20 cellular contexts compared by ENCODE assay signal in the genomic region with DNA sequence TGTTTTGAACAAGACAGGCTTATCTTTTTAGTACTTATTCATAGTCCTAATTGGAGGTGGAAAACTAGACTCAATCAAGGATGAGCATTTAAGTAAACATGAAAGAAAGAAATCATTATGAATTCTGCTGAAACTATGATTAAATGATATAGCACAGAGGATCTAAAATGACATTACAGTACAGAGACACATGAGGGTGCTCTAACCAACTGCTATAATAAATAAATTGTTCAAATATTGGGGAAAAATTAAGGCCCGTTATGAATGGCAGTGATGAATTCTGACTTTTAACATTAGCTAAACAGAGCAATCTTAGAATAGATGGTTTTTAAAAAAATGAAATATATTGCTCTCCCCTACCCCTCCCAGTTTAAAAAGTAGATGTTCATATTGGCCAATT. TPM values are rescaled to one million over a fixed set of nuclear protein-coding genes. Genes with fewer than 3 reads are reported as not detected.
DNase-seq lines count a peak whose midpoint lies in the region; TF ChIP-seq lines count a peak whose summit lies in the region.
"Had no signal": no experiment of that assay in that cellular context is flagged by ENCODE, and none has a peak within 500 bp of the region (broad histone marks: within the 10 kb centered on the region; RNA-seq: fewer than 3 reads in every experiment).

No MANE protein-coding gene starts in this region.

- no peaks in the 10 kb centered on the region for H4K20me1 ChIP-seq in osteoblast (ENCODE audit: insufficient read depth, low read length)

- H3K4me1 ChIP-seq in osteoblast (ENCODE audit: insufficient read depth, low read length) = no peaks in the 10 kb centered on the region
- H3K4me1 ChIP-seq: left ventricle myocardium inferior, transverse colon had no signal

- H3K36me3 ChIP-seq in osteoblast (ENCODE audit: insufficient read depth, low read length) = no peaks in the 10 kb centered on the region
- H3K36me3 ChIP-seq: left ventricle myocardium inferior, transverse colon, WERI-Rb-1 had no signal

- no peaks in the 10 kb centered on the region for H3K9me3 ChIP-seq in osteoblast (ENCODE audit: low read depth, low read length)
- H3K9me3 ChIP-seq: left ventricle myocardium inferior, transverse colon had no signal

- H3K27me3 ChIP-seq in osteoblast (ENCODE audit: insufficient read depth, low read length) = peaks cover 33% of the 10 kb centered on the region
- H3K27me3 ChIP-seq: transverse colon had no signal

- no peaks in the 10 kb centered on the region for H3K79me2 ChIP-seq in osteoblast (ENCODE audit: insufficient read depth, low read length)

- DNase-seq in ELR (ENCODE audit: low read depth) (peak; percentile 10), OCI-M1 (lab: John Stamatoyannopoulos, UW) (peak; percentile 11), choroid plexus epithelial cell (ENCODE audit: low read depth) (peak; percentile 41), osteoblast (ENCODE audit: insufficient read length, low spot score, missing footprints) (no peak), NCI-H2029 treated with DMSO at 0.1 percent for 48 hours (lab: John Stamatoyannopoulos, UW) (no peak), D341Med (ENCODE audit: low spot score) (no peak), NOMO-1 (lab: John Stamatoyannopoulos, UW; ENCODE audit: unreplicated experiment in 2 of 2) (no peak), GOT3 (lab: John Stamatoyannopoulos, UW) (no peak)
- DNase-seq: activated naive CD4-positive, alpha-beta T cell treated with Interleukin-2 at 50 U/mL for 16 hours; CD4-positive, alpha-beta T cell; central memory CD4-positive, alpha-beta T cell; left ventricle myocardium inferior; naive thymus-derived CD4-positive, alpha-beta T cell; NCI-H1436 treated with DMSO at 0.1 percent for 48 hours; NCI-H69; retina; stimulated activated CD4-positive, alpha-beta T cell treated with anti-CD3 and anti-CD28 coated beads, Interleukin-2, amount 100 ng/mL, for 24 hours; transverse colon; WERI-Rb-1 had no signal

- no peak overlapping the region for H2AFZ ChIP-seq in osteoblast (ENCODE audit: low read length)
- H2AFZ ChIP-seq: GM23338 had no signal

- H3K4me3 ChIP-seq in choroid plexus epithelial cell (ENCODE audit: low read depth, low read length) = no peak overlapping the region
- no peak overlapping the region for H3K4me3 ChIP-seq in osteoblast (ENCODE audit: insufficient read depth, low read length)
- H3K4me3 ChIP-seq: GM23338, left ventricle myocardium inferior, transverse colon had no signal

- TF ChIP-seq CTCF in choroid plexus epithelial cell (conservative IDR thresholded peaks at IDR 0.05; ENCODE audit: low read depth, low read length) (no peak), osteoblast (IDR thresholded peaks at IDR 0.05; ENCODE audit: extremely low read depth, low read depth, low read length) (peak; percentile 28)

- no peak overlapping the region for H3K27ac ChIP-seq in osteoblast (ENCODE audit: low read depth, low read length)
- H3K27ac ChIP-seq: left ventricle myocardium inferior, transverse colon, WERI-Rb-1 had no signal

- H3K4me2 ChIP-seq in osteoblast (ENCODE audit: insufficient read depth, low read length) = no peak overlapping the region
- H3K4me2 ChIP-seq: GM23338 had no signal

RNA-seq across cellular contexts. Expression of a gene that starts 10.3 kb away (rescaled TPM):
- total RNA-seq in osteoblast = under 0.01 TPM in 2 replicates
- total RNA-seq: CD4-positive, alpha-beta T cell; GM23338; naive thymus-derived CD4-positive, alpha-beta T cell; transverse colon had no signal

Comparison
In these comparisons a context has a peak if more than half of its experiments do, and no peak if none do; other contexts are left out.
1. DNase-seq: peak in ELR (single experiment), OCI-M1 (single experiment) and choroid plexus epithelial cell (single experiment); none in osteoblast (single experiment), NCI-H2029 treated with DMSO at 0.1 percent for 48 hours (single experiment), D341Med (single experiment), NOMO-1 (0 of 2) and GOT3 (single experiment).